8 cellular contexts compared by ENCODE assay signal in the genomic region with DNA sequence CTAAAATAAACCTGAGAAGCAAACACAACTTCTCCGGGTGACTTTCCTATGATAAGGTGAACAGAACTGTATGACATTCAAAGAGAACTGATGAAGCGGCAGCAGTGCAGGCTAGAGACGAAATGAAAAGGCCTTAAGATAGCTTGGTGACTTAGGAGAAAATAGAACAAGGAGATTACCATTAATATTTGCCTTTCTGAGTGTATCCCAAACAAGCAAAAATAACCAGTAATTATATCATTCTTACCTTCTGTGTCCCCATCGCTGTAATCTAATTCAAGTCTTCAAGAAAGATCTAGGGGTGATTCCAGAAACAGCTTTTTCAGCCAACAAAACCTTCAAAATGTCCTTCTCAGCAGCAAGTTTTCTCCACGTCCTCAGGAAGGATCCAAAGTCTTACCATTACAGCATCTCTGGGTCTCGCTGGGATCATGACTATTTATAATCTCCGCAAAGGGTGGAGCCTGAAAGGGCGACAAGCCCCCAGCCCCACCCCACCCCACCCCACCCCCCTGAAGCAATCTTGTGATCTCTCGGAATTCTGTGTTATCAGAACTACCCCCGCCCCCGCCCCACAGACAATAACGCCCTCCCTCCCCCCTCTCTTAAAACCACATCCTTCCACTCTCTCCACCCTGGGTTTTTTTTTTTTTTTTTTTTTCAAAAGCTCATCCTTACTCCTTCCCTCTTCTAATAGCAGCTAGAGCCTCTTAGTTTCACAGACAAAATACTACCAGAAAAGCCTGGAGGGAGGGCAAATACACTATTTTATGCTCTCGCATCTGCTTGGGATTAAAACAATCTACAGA. TPM values are rescaled to one million over a fixed set of nuclear protein-coding genes. Genes with fewer than 3 reads are reported as not detected.
A peak's percentile ranks its signal among the peaks of the same experiment; 100 is the strongest.
DNase-seq lines count a peak whose midpoint lies in the region; ATAC-seq and TF ChIP-seq lines count a peak whose summit lies in the region.

TSS of gene SLC2A3 (minus strand) at position 415 of the 809 bp plus-strand sequence. CDS start at position 262, 153 bp downstream.

- peaks cover 4 to 12% of the 10 kb centered on the region in 2 donors for H3K4me1 ChIP-seq in thyroid gland

- TF ChIP-seq POLR2A in thyroid gland (IDR thresholded peaks at IDR 0.05) = peak; percentile 70 to 74

- no peaks in the 10 kb centered on the region for H3K9me3 Mint-ChIP-seq in activated naive CD8-positive, alpha-beta T cell treated with anti-CD3 and anti-CD28 coated beads, Interleukin-2, amount 50 U/mL, for 24 hours
- no peaks in the 10 kb centered on the region for H3K9me3 Mint-ChIP-seq in osteocyte (ENCODE audit: unreplicated experiment)

- no peaks in the 10 kb centered on the region for H3K9me3 ChIP-seq in thyroid gland

- DNase-seq in GM12865 (ENCODE audit: low read depth) (peak; percentile 82), SW 1271 (lab: John Stamatoyannopoulos, UW) (peak; percentile 80 to 94), Right ventricle myocardium superior (no peak), osteocyte (ENCODE audit: extremely low spot score, unreplicated experiment) (peak; percentile 89), thyroid gland (peak in 1 of 2 donors; percentile 15), NCI-H510A treated with DMSO at 0.1 percent for 48 hours (lab: John Stamatoyannopoulos, UW) (no peak)
- DNase-seq in activated naive CD8-positive, alpha-beta T cell treated with anti-CD3 and anti-CD28 coated beads, Interleukin-2, amount 50 U/mL, for 24 hours = peak; percentile 74

- peak within 1 kb of the TSS; percentile 58 to 83 (median 81) for H3K27ac ChIP-seq in thyroid gland

- intact Hi-C loops in Right ventricle myocardium superior (cut with DNase I) = loop anchor here (10.0 kb wide), 1 partner anchor 99 kb away; the partner anchor contains the start of gene FOXJ2
- intact Hi-C loops in thyroid gland (cut with DNase I) = no loop called here

- peaks cover 7% of the 10 kb centered on the region for H3K36me3 Mint-ChIP-seq in activated naive CD8-positive, alpha-beta T cell treated with anti-CD3 and anti-CD28 coated beads, Interleukin-2, amount 50 U/mL, for 24 hours (ENCODE audit: low read depth)
- peaks cover 7% of the 10 kb centered on the region for H3K36me3 Mint-ChIP-seq in osteocyte (ENCODE audit: unreplicated experiment)

- H3K4me1 Mint-ChIP-seq in activated naive CD8-positive, alpha-beta T cell treated with anti-CD3 and anti-CD28 coated beads, Interleukin-2, amount 50 U/mL, for 24 hours = peaks cover 15% of the 10 kb centered on the region
- H3K4me1 Mint-ChIP-seq in osteocyte (ENCODE audit: unreplicated experiment) = peaks cover 10% of the 10 kb centered on the region

- no peak within 1 kb of the TSS for H3K27ac Mint-ChIP-seq in activated naive CD8-positive, alpha-beta T cell treated with anti-CD3 and anti-CD28 coated beads, Interleukin-2, amount 50 U/mL, for 24 hours
- no peak within 1 kb of the TSS for H3K27ac Mint-ChIP-seq in osteocyte (ENCODE audit: unreplicated experiment)

- no peak within 1 kb of the TSS for H3K4me3 Mint-ChIP-seq in activated naive CD8-positive, alpha-beta T cell treated with anti-CD3 and anti-CD28 coated beads, Interleukin-2, amount 50 U/mL, for 24 hours
- H3K4me3 Mint-ChIP-seq in osteocyte (ENCODE audit: unreplicated experiment) = no peak within 1 kb of the TSS

- H3K27me3 Mint-ChIP-seq in activated naive CD8-positive, alpha-beta T cell treated with anti-CD3 and anti-CD28 coated beads, Interleukin-2, amount 50 U/mL, for 24 hours = no peaks in the 10 kb centered on the region
- no peaks in the 10 kb centered on the region for H3K27me3 Mint-ChIP-seq in osteocyte (ENCODE audit: unreplicated experiment)

- ATAC-seq in HG03460 (IDR thresholded peaks at IDR 0.05; ENCODE audit: unreplicated experiment) (peak; percentile 34), Right ventricle myocardium superior (ENCODE audit: poor library complexity) (peak; percentile 88)
- peak; percentile 51 for ATAC-seq in activated naive CD8-positive, alpha-beta T cell treated with anti-CD3 and anti-CD28 coated beads, Interleukin-2, amount 50 U/mL, for 24 hours

- TF ChIP-seq CTCF in GM12865 (IDR thresholded peaks at IDR 0.05; ENCODE audit: insufficient read depth, low read depth, low read length, missing control alignments) = no peak
- no peak for TF ChIP-seq CTCF in osteocyte (IDR thresholded peaks at IDR 0.05)
- no peak for TF ChIP-seq CTCF in thyroid gland (IDR thresholded peaks at IDR 0.05)

- no peaks in the 10 kb centered on the region for H3K27me3 ChIP-seq in thyroid gland

- peaks cover 4 to 13% of the 10 kb centered on the region in 2 donors for H3K36me3 ChIP-seq in thyroid gland

- H3K4me3 ChIP-seq in GM12865 (ENCODE audit: low read depth, low read length) (peak within 1 kb of the TSS; percentile 70), thyroid gland (replicated peaks in 1 of 3) (peak within 1 kb of the TSS in 2 of 3 donors; percentile 25 to 37)

- 9 to 11% methylated on average over 13 of the region's 13 CpGs for WGBS in thyroid gland, 2 donors

RNA-seq across cellular contexts. Expression of gene SLC2A3, which starts in this region (rescaled TPM):
- total RNA-seq in Right ventricle myocardium superior (8.8 TPM), osteocyte (73.5 and 80.3 TPM in 2 replicates), thyroid gland (10 to 100 TPM in 2 of 4 donors, 1 to 10 TPM in 2; 9.2 to 81.0 (median 40.1) TPM)

Comparison
In these comparisons a context has a peak if more than half of its experiments do, and no peak if none do; other contexts are left out.
1. DNase-seq: peak in GM12865 (single experiment), SW 1271 (2 of 2), activated naive CD8-positive, alpha-beta T cell treated with anti-CD3 and anti-CD28 coated beads, Interleukin-2, amount 50 U/mL, for 24 hours (single experiment) and osteocyte (single experiment); none in Right ventricle myocardium superior (single experiment) and NCI-H510A treated with DMSO at 0.1 percent for 48 hours (single experiment).
2. ATAC-seq: peak in every context shown above with its lines; median percentile 88 in Right ventricle myocardium superior; 51 in activated naive CD8-positive, alpha-beta T cell treated with anti-CD3 and anti-CD28 coated beads, Interleukin-2, amount 50 U/mL, for 24 hours; 34 in HG03460.